In the genomic region with DNA sequence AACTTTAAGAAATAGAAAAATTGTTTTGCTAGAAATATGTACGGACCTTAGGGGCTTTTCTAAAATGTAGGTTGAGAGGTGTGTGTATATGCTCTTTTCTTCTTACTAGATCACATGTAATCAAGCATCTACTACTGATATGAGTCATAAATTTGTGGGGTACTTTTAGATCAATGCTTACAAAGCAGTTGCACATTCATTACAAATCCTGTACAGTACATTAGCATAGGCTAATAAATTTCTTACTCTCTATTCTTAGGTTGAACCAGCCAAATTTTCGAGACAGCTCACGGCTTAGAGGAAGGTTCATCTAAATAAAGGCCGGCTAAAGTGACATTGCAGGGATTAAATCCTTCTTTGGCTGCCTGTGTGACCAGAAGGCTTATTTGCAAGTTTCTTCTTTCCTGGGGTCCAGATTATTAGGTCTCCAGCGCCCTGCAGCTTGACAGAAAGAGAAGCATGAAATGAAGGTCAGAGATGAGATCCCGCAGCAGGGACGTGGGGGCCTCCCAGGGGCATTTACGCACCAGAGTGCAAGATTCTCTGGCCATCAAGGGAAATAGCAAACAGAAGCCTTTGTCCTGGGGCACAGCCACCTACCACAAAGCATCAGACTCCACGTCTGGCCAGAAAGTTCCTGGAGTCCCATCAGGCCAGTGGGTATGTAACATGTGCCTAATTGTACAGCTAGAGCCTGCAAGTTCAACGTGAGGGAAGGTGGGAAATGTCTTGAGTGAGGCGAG, we compare ENCODE assay signal across 12 cellular contexts. TPM values are rescaled to one million over a fixed set of nuclear protein-coding genes. Genes with fewer than 3 reads are reported as not detected.
DNase-seq lines count a peak whose midpoint lies in the region; ATAC-seq, FAIRE-seq and TF ChIP-seq lines count a peak whose summit lies in the region.
"Had no signal": no experiment of that assay in that cellular context is flagged by ENCODE, and none has a peak within 500 bp of the region (broad histone marks: within the 10 kb centered on the region; RNA-seq: fewer than 3 reads in every experiment).

No MANE protein-coding gene starts in this region.

- H3K36me3 ChIP-seq in HepG2 (replicated peaks in 1 of 2; ENCODE audit: control insufficient read depth in 1 of 2, insufficient read depth in 2 of 2, low read length in 2 of 2) (no peaks in the 10 kb centered on the region), right lobe of liver (no peaks in the 10 kb centered on the region), colonic mucosa (no peaks in the 10 kb centered on the region)
- H3K36me3 ChIP-seq: prostate gland had no signal

- no peak overlapping the region for H4K5ac ChIP-seq in H9 (ENCODE audit: insufficient read length, low read depth, low read length)

- DNase-seq in HepG2 (ENCODE audit: low spot score) (no peak), right lobe of liver (no peak), H9 (no peak), AG08395 (ENCODE audit: low spot score) (no peak), NCI-H774 (lab: John Stamatoyannopoulos, UW) (no peak), colonic mucosa (no peak), epidermal melanocyte (ENCODE audit: insufficient read length, low spot score) (no peak)
- DNase-seq: activated gamma-delta T cell treated with Interleukin-2 at 50 U/mL for 16 hours, GDM1 had no signal

- H3K4me3 Mint-ChIP-seq in H9: no peak overlapping the region

- no peak overlapping the region for H2BK20ac ChIP-seq in H9 (ENCODE audit: low read depth, low read length, poor library complexity, severe bottlenecking)

- H3K4me3 ChIP-seq in HepG2 (replicated peaks in 1 of 3; ENCODE audit: insufficient read depth in 1 of 3, low read depth in 2 of 3, low read length in 3 of 3): no peak overlapping the region
- no peak overlapping the region for H3K4me3 ChIP-seq in right lobe of liver
- H3K4me3 ChIP-seq in colonic mucosa: no peak overlapping the region
- H3K4me3 ChIP-seq: lung, prostate gland had no signal

- no peak overlapping the region for H3K23ac ChIP-seq in H9 (ENCODE audit: insufficient read length, low read depth, low read length)

- FAIRE-seq in HepG2 (lab: Jason Lieb, UNC): no peak

- POLR2A ChIA-PET in HepG2 (lab: Yijun Ruan, JAX): no interaction called here

- no peak overlapping the region for H2BK12ac ChIP-seq in H9 (ENCODE audit: insufficient read length, low read depth, low read length)

- no peak overlapping the region for H3K4ac ChIP-seq in H9 (ENCODE audit: low read depth, low read length)

- H3K4me2 ChIP-seq in HepG2 (ENCODE audit: low read depth, low read length) (no peak overlapping the region), H9 (ENCODE audit: insufficient read depth, insufficient read length, low read length) (no peak overlapping the region)

- no peaks in the 10 kb centered on the region for H3K79me2 ChIP-seq in HepG2 (ENCODE audit: insufficient read depth, low read length)
- H3K79me2 ChIP-seq in H9 (ENCODE audit: insufficient read depth, low read length): no peaks in the 10 kb centered on the region

- no peak for TF ChIP-seq CTCF in HepG2 (CRISPR knock-in tag; IDR thresholded peaks at IDR 0.05)
- no peak for TF ChIP-seq CTCF in right lobe of liver (IDR thresholded peaks at IDR 0.05)
- no peak for TF ChIP-seq CTCF in H9 (conservative IDR thresholded peaks at IDR 0.05)
- no peak for TF ChIP-seq CTCF in colonic mucosa (IDR thresholded peaks at IDR 0.05)

- H2BK120ac ChIP-seq in H9 (ENCODE audit: low read depth, low read length, poor library complexity, severe bottlenecking): no peak overlapping the region

- peak overlapping the region; percentile 58 for H4K8ac ChIP-seq in H9 (replicated peaks; ENCODE audit: insufficient read length, low read depth, low read length)

- no peak for TF ChIP-seq EP300 in HepG2 (IDR thresholded peaks at IDR 0.05; ENCODE audit: low read depth in 2 of 2, low read length in 2 of 2)
- TF ChIP-seq EP300 in HepG2 (CRISPR knock-in tag; IDR thresholded peaks at IDR 0.05; ENCODE audit: borderline replicate concordance): no peak

- intact Hi-C loops in HepG2 (cut with micrococcal nuclease; ENCODE audit: unreplicated experiment): no loop called here
- intact Hi-C loops in right lobe of liver (cut with DNase I): no loop called here
- intact Hi-C loops in colonic mucosa (cut with DNase I): no loop called here

- H3K79me1 ChIP-seq in H9 (ENCODE audit: insufficient read depth, low read depth, low read length, poor library complexity, severe bottlenecking): no peaks in the 10 kb centered on the region

- peaks cover 3% of the 10 kb centered on the region; the same call in 1 of the 2 replicates for H3K27me3 Mint-ChIP-seq in H9 (ENCODE audit: low read depth)

- no peaks in the 10 kb centered on the region for H3K23me2 ChIP-seq in H9 (ENCODE audit: insufficient read length, low read depth, low read length, poor library complexity, severe bottlenecking)

- no peak overlapping the region for H2BK5ac ChIP-seq in H9 (ENCODE audit: insufficient read length, low read length)

- H3K4me1 ChIP-seq in HepG2 (ENCODE audit: insufficient read depth, low read length) (peaks cover 7% of the 10 kb centered on the region; the same call in 1 of the 2 replicates), right lobe of liver (no peaks in the 10 kb centered on the region), H9 (ENCODE audit: insufficient read depth, low read length) (no peaks in the 10 kb centered on the region), colonic mucosa (no peaks in the 10 kb centered on the region)
- H3K4me1 ChIP-seq: prostate gland had no signal

- H2AFZ ChIP-seq in HepG2 (ENCODE audit: low read length) (no peak overlapping the region), H9 (ENCODE audit: low read length) (no peak overlapping the region)

- H3K36me3 Mint-ChIP-seq in H9 (ENCODE audit: insufficient read depth in 1 of 3, low read depth in 3 of 3): no peaks in the 10 kb centered on the region

- H3K9ac ChIP-seq in HepG2 (ENCODE audit: insufficient read depth, low read depth, low read length) (no peak overlapping the region), H9 (ENCODE audit: extremely low read depth, insufficient read length, low read length) (no peak overlapping the region), colonic mucosa (ENCODE audit: low read depth in 2 of 2, low read length in 2 of 2) (no peak overlapping the region)

- H3K9me3 ChIP-seq in HepG2 (ENCODE audit: low read length) (no peaks in the 10 kb centered on the region), right lobe of liver (no peaks in the 10 kb centered on the region), H9 (ENCODE audit: control insufficient read depth, low read depth, low read length) (no peaks in the 10 kb centered on the region), colonic mucosa (no peaks in the 10 kb centered on the region)
- H3K9me3 ChIP-seq: prostate gland had no signal

- BruUV-seq in HepG2 (replicated peaks; lab: Mats Ljungman, UMichigan): no TSS peak

- CTCF ChIA-PET in HepG2 (lab: Yijun Ruan, JAX; ENCODE audit: low intra/inter-chr PET ratio, low total read pairs): no interaction called here

- TF ChIP-seq POLR2A in HepG2 (IDR thresholded peaks at IDR 0.05; ENCODE audit: insufficient read depth in 1 of 2, low read depth in 2 of 2, low read length in 2 of 2) (no peak), right lobe of liver (IDR thresholded peaks at IDR 0.05) (no peak)

- no peak overlapping the region for H3K18ac ChIP-seq in H9 (ENCODE audit: insufficient read length, low read depth, low read length)

- H3K27ac Mint-ChIP-seq in H9: no peak overlapping the region

- H3K14ac ChIP-seq in H9 (ENCODE audit: insufficient read depth, low read length): no peak overlapping the region; the same call in 1 of the 2 replicates

- H3K9me3 Mint-ChIP-seq in H9: no peaks in the 10 kb centered on the region

- no peak overlapping the region for H2AK5ac ChIP-seq in H9 (ENCODE audit: insufficient read length, low read length)

- ATAC-seq in HepG2: peak; percentile 52; the same call in 2 of the 3 replicates
- ATAC-seq in right lobe of liver: no peak
- ATAC-seq in HG03342 (IDR thresholded peaks at IDR 0.05; ENCODE audit: unreplicated experiment): peak; percentile 80

- no peak overlapping the region for H3K56ac ChIP-seq in H9 (ENCODE audit: insufficient read length, low read depth, low read length)

- WGBS in HepG2 (ENCODE audit: low lambda C conversion rate): 23% methylated on average over 11 of the region's 11 CpGs
- WGBS in right lobe of liver (ENCODE audit: insufficient coverage, low coverage, low lambda C conversion rate, missing lambda C conversion rate): 64% methylated on average over 9 of the region's 11 CpGs
- no CpG with 5 or more reads among the region's 11 CpGs for WGBS in H9 (ENCODE audit: extremely low coverage, insufficient read length, low lambda C conversion rate)

- no peak overlapping the region for H3T11ph ChIP-seq in H9 (ENCODE audit: low read length)

- no peak overlapping the region for H3K27ac ChIP-seq in HepG2 (ENCODE audit: extremely low read length, insufficient read depth, low read length)
- H3K27ac ChIP-seq in right lobe of liver: no peak overlapping the region
- no peak overlapping the region for H3K27ac ChIP-seq in H9 (ENCODE audit: insufficient read length, low read depth, low read length)
- no peak overlapping the region for H3K27ac ChIP-seq in colonic mucosa
- H3K27ac ChIP-seq: prostate gland had no signal

- peaks cover 0 to 6% of the 10 kb centered on the region in 2 experiments; a peak in 2 of 4 replicates for H3K4me1 Mint-ChIP-seq in H9

- no peak overlapping the region for H2BK15ac ChIP-seq in H9 (ENCODE audit: low read depth, low read length)

- no peaks in the 10 kb centered on the region for H4K20me1 ChIP-seq in HepG2 (ENCODE audit: insufficient read depth, low read length)
- H4K20me1 ChIP-seq in H9 (ENCODE audit: control insufficient read depth, insufficient read depth, insufficient read length): no peaks in the 10 kb centered on the region

- H3K27me3 ChIP-seq in HepG2 (ENCODE audit: control insufficient read depth in 1 of 2, insufficient read depth in 2 of 2, low read length in 2 of 2): peaks cover 3 to 16% of the 10 kb centered on the region in 2 experiments; a peak in 4 of 5 replicates
- H3K27me3 ChIP-seq in right lobe of liver: no peaks in the 10 kb centered on the region
- H3K27me3 ChIP-seq in H9 (ENCODE audit: insufficient read depth, low read length): no peaks in the 10 kb centered on the region
- H3K27me3 ChIP-seq in colonic mucosa: no peaks in the 10 kb centered on the region

- in situ Hi-C loops in HepG2 (cut with HindIII; ENCODE audit: extremely low pct_ligation_motif_present, low pct_unique_long_range_greater_than_20kb): no loop called here

- no peak for TF ChIP-seq RAD21 in HepG2 (CRISPR knock-in tag; IDR thresholded peaks at IDR 0.05)

- no peak overlapping the region for H4K91ac ChIP-seq in H9 (ENCODE audit: insufficient read length, low read depth, low read length)

RNA-seq across cellular contexts. Expression of gene NIM1K, which starts 53.0 kb away (rescaled TPM):
- total RNA-seq in HepG2 (2016; rRNA removed; fragmentation: Illumina TruSeq; extraction: Trizol) (0.21 TPM in 1 of 2 replicates, not detected in the other), right lobe of liver (under 1 TPM in 4 of 6 experiments, not detected in 2; 0.06 to 0.55 (median 0.12) TPM), H9 (2021) (0.07 TPM in 1 of 2 replicates, not detected in the other), colonic mucosa (under 1 TPM in 1 of 2 donors, not detected in 1; 0.42 TPM)
- total RNA-seq in HepG2 (2016; cell fraction: cytosol; rRNA removed; fragmentation: Illumina TruSeq; extraction: Trizol; ENCODE audit: low read depth): not detected in 2 replicates
- not detected in 2 replicates for total RNA-seq in HepG2 (2016; cell fraction: insoluble cytoplasmic fraction; rRNA removed; fragmentation: Illumina TruSeq; extraction: Trizol)
- not detected in 2 replicates for total RNA-seq in HepG2 (2016; cell fraction: membrane; rRNA removed; fragmentation: Illumina TruSeq; extraction: Trizol)
- total RNA-seq in HepG2 (2016; cell fraction: nucleus; rRNA removed; fragmentation: Illumina TruSeq; extraction: Trizol): not detected in 2 replicates
- 0.04 TPM in 1 of 2 replicates, not detected in the other for polyA plus RNA-seq in HepG2 (2011; rRNA removed)
- polyA plus RNA-seq in HepG2 (2011; cell fraction: cytosol; rRNA removed): 0.01 TPM in 1 of 2 replicates, not detected in the other
- polyA plus RNA-seq in HepG2 (2011; cell fraction: nucleus; rRNA removed): 0.12 TPM in 1 of 2 replicates, not detected in the other
- polyA plus RNA-seq in HepG2 (2012): not detected in 2 replicates
- not detected in 2 replicates for polyA plus RNA-seq in HepG2 (2016; cell fraction: cytosol; fragmentation: Illumina TruSeq; extraction: Trizol; ENCODE audit: low read depth)
- not detected in 2 replicates for polyA plus RNA-seq in HepG2 (2016; cell fraction: insoluble cytoplasmic fraction; fragmentation: Illumina TruSeq; extraction: Trizol; ENCODE audit: low read depth)
- not detected in 2 replicates for polyA plus RNA-seq in HepG2 (2016; cell fraction: membrane; fragmentation: Illumina TruSeq; extraction: Trizol; ENCODE audit: low read depth)
- polyA plus RNA-seq in HepG2 (2016; cell fraction: nucleus; fragmentation: Illumina TruSeq; extraction: Trizol; ENCODE audit: insufficient read depth, low read depth): not detected in 2 replicates
- 0.08 and 0.30 TPM in 2 replicates for polyA minus RNA-seq in HepG2 (2011; rRNA and poly(A)+ RNA removed; ENCODE audit: low replicate concordance)
- not detected in 2 replicates for polyA minus RNA-seq in HepG2 (2011; cell fraction: cytosol; rRNA and poly(A)+ RNA removed)
- 0.37 and 0.39 TPM in 2 replicates for polyA minus RNA-seq in HepG2 (2011; cell fraction: nucleus; rRNA and poly(A)+ RNA removed)

Comparison
In these comparisons a context has a peak if more than half of its experiments do, and no peak if none do; other contexts are left out.
1. ATAC-seq: peak in HepG2 (single experiment) and HG03342 (single experiment); none in right lobe of liver (0 of 4).